ENCODE assay signal across 9 cellular contexts in genomic region chr1:153881764-153882163, GRCh38. TPM values are rescaled to one million over a fixed set of nuclear protein-coding genes. Genes with fewer than 3 reads are reported as not detected.
A peak's percentile ranks its signal among the peaks of the same experiment; 100 is the strongest.
DNase-seq lines count a peak whose midpoint lies in the region; ATAC-seq and TF ChIP-seq lines count a peak whose summit lies in the region.
"Had no signal": no experiment of that assay in that cellular context is flagged by ENCODE, and none has a peak within 500 bp of the region (broad histone marks: within the 10 kb centered on the region; RNA-seq: fewer than 3 reads in every experiment).

No MANE protein-coding gene starts in this region.

- H3K9me3 Mint-ChIP-seq in activated CD4-positive, alpha-beta memory T cell treated with anti-CD3 and anti-CD28 coated beads for 36 hours, result no peaks in the 10 kb centered on the region

- peak; percentile 42 for DNase-seq in HEK293T (ENCODE audit: extremely low spot score)
- DNase-seq in NCI-H524 (lab: John Stamatoyannopoulos, UW), result peak; percentile 48 to 72
- DNase-seq in fibroblast of gingiva (ENCODE audit: low read depth), result peak; percentile 27
- DNase-seq in skeletal muscle cell (ENCODE audit: low read depth), result peak; percentile 25
- DNase-seq in germinal center (ENCODE audit: low spot score), result no peak
- no peak for DNase-seq in activated CD4-positive, alpha-beta memory T cell treated with anti-CD3 and anti-CD28 coated beads for 36 hours
- DNase-seq: cortex of kidney had no signal

- POLR2A ChIA-PET in HEK293T (lab: Yijun Ruan, JAX), result interaction anchor here (1.4 to 3.4 kb wide), 5 partner anchors 40 to 109 kb away, joined by 5 to 25 read pairs (median 7); partner anchors contain the start of genes CREB3L4, GATAD2B, JTB and RPS27
- POLR2A ChIA-PET in activated CD4-positive, alpha-beta memory T cell treated with anti-CD3 and anti-CD28 coated beads for 36 hours (lab: Charles Lee), result no interaction called here

- CTCF ChIA-PET in HEK293T (lab: Yijun Ruan, JAX), result interaction anchor here (0.6 to 0.7 kb wide), 2 partner anchors 22 to 41 kb away, joined by 3 to 4 read pairs; partner anchors contain the start of gene GATAD2B
- CTCF ChIA-PET in activated CD4-positive, alpha-beta memory T cell treated with anti-CD3 and anti-CD28 coated beads for 36 hours (lab: Charles Lee), result no interaction called here

- ATAC-seq in GM21360 (IDR thresholded peaks at IDR 0.05; ENCODE audit: unreplicated experiment) (no peak), GM19035 (IDR thresholded peaks at IDR 0.05; ENCODE audit: unreplicated experiment) (no peak)

- H3K27ac Mint-ChIP-seq in activated CD4-positive, alpha-beta memory T cell treated with anti-CD3 and anti-CD28 coated beads for 36 hours, result no peak overlapping the region

- peaks cover 18% of the 10 kb centered on the region for H3K4me1 Mint-ChIP-seq in activated CD4-positive, alpha-beta memory T cell treated with anti-CD3 and anti-CD28 coated beads for 36 hours (ENCODE audit: low read depth)

- H3K27me3 Mint-ChIP-seq in activated CD4-positive, alpha-beta memory T cell treated with anti-CD3 and anti-CD28 coated beads for 36 hours, result no peaks in the 10 kb centered on the region

- H3K36me3 Mint-ChIP-seq in activated CD4-positive, alpha-beta memory T cell treated with anti-CD3 and anti-CD28 coated beads for 36 hours, result peaks cover 6% of the 10 kb centered on the region

- intact Hi-C loops in activated CD4-positive, alpha-beta memory T cell treated with anti-CD3 and anti-CD28 coated beads for 36 hours (cut with micrococcal nuclease), result no loop called here

- no peak overlapping the region for H3K4me3 Mint-ChIP-seq in activated CD4-positive, alpha-beta memory T cell treated with anti-CD3 and anti-CD28 coated beads for 36 hours

- peak overlapping the region; percentile 34 for H3K4me3 ChIP-seq in skeletal muscle cell (ENCODE audit: low read depth, low read length)

TF ChIP-seq in HEK293T, 16 proteins besides CTCF, POLR2A, EP300 and RAD21:
- TF ChIP-seq TARDBP (IDR thresholded peaks at IDR 0.05), result no peak
- TF ChIP-seq PKNOX1 (IDR thresholded peaks at IDR 0.05), result peak; percentile 76

RNA-seq across cellular contexts. Expression of gene GATAD2B, which starts 41.0 kb away (rescaled TPM):
- total RNA-seq in activated CD4-positive, alpha-beta memory T cell treated with anti-CD3 and anti-CD28 coated beads for 36 hours, result 10 to 100 TPM; 66.4 to 67.9 TPM

Comparison
In these comparisons a context has a peak if more than half of its experiments do, and no peak if none do; other contexts are left out.
1. DNase-seq: peak in HEK293T (single experiment), NCI-H524 (2 of 2), fibroblast of gingiva (single experiment) and skeletal muscle cell (single experiment); none in germinal center (single experiment) and activated CD4-positive, alpha-beta memory T cell treated with anti-CD3 and anti-CD28 coated beads for 36 hours (single experiment).